30 cellular contexts compared by ENCODE assay signal in genomic region chr13:112194167-112194530, GRCh38.
"Had no signal": no experiment of that assay in that cellular context is flagged by ENCODE, and none has a peak within 500 bp of the region (broad histone marks: within the 10 kb centered on the region; RNA-seq: fewer than 3 reads in every experiment).

No MANE protein-coding gene starts in this region.

- H3K27ac ChIP-seq: brain microvascular endothelial cell, dorsolateral prefrontal cortex, WERI-Rb-1 had no signal

- H3K4me3 ChIP-seq: dorsolateral prefrontal cortex had no signal

- DNase-seq: activated B cell treated with CpG ODN at 0.5 μM for 24 hours; activated CD4-positive, alpha-beta memory T cell treated with anti-CD3 and anti-CD28 coated beads for 36 hours; activated CD4-positive, alpha-beta T cell treated with anti-CD3 and anti-CD28 coated beads for 36 hours; activated CD4-positive, alpha-beta T cell treated with anti-CD3 and anti-CD28 coated beads, Interleukin-2, amount 10 ng/mL, durations not matched to agents 24 days and 14 days; activated CD8-positive, alpha-beta memory T cell treated with anti-CD3 and anti-CD28 coated beads, Interleukin-2, amount 10 ng/mL, durations not matched to agents 7 days and 5 days; activated CD8-positive, alpha-beta memory T cell treated with anti-CD3 and anti-CD28 coated beads, Interleukin-2, amount 50 U/mL, for 4 hours; activated CD8-positive, alpha-beta T cell treated with anti-CD3 and anti-CD28 coated beads, Interleukin-2, amount 10 ng/mL, durations not matched to agents 7 days and 5 days; activated gamma-delta T cell; activated naive CD4-positive, alpha-beta T cell; activated naive CD4-positive, alpha-beta T cell treated with anti-CD3 and anti-CD28 coated beads, Interleukin-2, amount 10 ng/mL, durations not matched to agents 7 days and 5 days; activated naive CD8-positive, alpha-beta T cell treated with anti-CD3 and anti-CD28 coated beads, Interleukin-2, amount 10 ng/mL, durations not matched to agents 7 days and 5 days; activated T-cell treated with anti-CD3 and anti-CD28 coated beads, Interleukin-2, amount 50 U/mL, for 1 hour; activated T-cell treated with anti-CD3 and anti-CD28 coated beads, Interleukin-2, amount 50 U/mL, for 72 hours; brain microvascular endothelial cell; caudate nucleus; effector memory CD4-positive, alpha-beta T cell; endodermal cell; foreskin fibroblast; T-helper 1 cell; T-helper 17 cell; T1000; WERI-Rb-1 had no signal

- H3K36me3 ChIP-seq: brain microvascular endothelial cell, WERI-Rb-1 had no signal

- ATAC-seq: activated CD4-positive, alpha-beta T cell treated with anti-CD3 and anti-CD28 coated beads for 36 hours; activated CD4-positive, CD25-positive, alpha-beta regulatory T cell treated with anti-CD3 and anti-CD28 coated beads, Interleukin-2, amount 50 U/mL, for 24 hours; activated CD8-positive, alpha-beta memory T cell treated with anti-CD3 and anti-CD28 coated beads, Interleukin-2, amount 10 ng/mL, durations not matched to agents 7 days and 5 days; activated CD8-positive, alpha-beta T cell treated with anti-CD3 and anti-CD28 coated beads, Interleukin-2, amount 10 ng/mL, durations not matched to agents 7 days and 5 days; activated naive CD4-positive, alpha-beta T cell treated with anti-CD3 and anti-CD28 coated beads, Interleukin-2, amount 50 U/mL, for 72 hours; activated T-cell treated with anti-CD3 and anti-CD28 coated beads, Interleukin-2, amount 50 U/mL, for 72 hours; esophagus mucosa; T-helper 17 cell had no signal

- H3K27me3 ChIP-seq: brain microvascular endothelial cell had no signal

- FAIRE-seq: astrocyte, bronchial epithelial cell, colon, frontal cortex had no signal
